Comparison of ENCODE assay signal across 22 cellular contexts in the genomic region with DNA sequence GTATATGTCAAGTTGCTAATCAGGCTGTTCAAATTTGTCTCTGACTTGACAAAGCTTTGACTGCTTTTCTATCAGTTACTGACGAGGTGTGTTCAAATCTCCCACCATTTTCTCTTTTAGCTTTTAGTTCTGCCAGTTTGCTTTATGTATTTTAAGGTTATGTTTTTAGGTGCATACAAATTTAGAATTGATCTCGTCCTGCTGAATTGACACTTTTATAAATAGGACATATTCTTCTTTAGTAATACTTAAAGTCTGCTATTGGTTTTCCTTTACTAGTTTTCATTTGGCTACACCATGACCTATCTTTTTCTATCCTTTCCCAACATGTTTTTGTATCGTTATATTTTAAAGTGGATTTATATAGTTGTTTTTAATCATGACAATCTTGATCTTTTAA.
"Had no signal": no experiment of that assay in that cellular context is flagged by ENCODE, and none has a peak within 500 bp of the region (broad histone marks: within the 10 kb centered on the region; RNA-seq: fewer than 3 reads in every experiment).

No MANE protein-coding gene starts in this region.

- H3K27ac ChIP-seq: SJSA1, SK-N-MC had no signal

- H3K27me3 ChIP-seq: MG63 had no signal

- FAIRE-seq: RCC 7860 had no signal

- H3K9me3 ChIP-seq: MG63, SJSA1 had no signal

- H3K4me3 ChIP-seq: MG63, SJSA1, SK-N-MC had no signal

- H3K36me3 ChIP-seq: MG63, SJSA1 had no signal

- DNase-seq: Karpas-422, KG1, MG63, NCI-H1092, NCI-H1105 treated with DMSO at 0.1 percent for 48 hours, NCI-H1417 treated with DMSO at 0.1 percent for 48 hours, NCI-H146, NCI-H1694 treated with DMSO at 0.1 percent for 48 hours, NCI-H1930, NCI-H2081, NCI-H2107, NCI-H226, NCI-H446, NCI-H510A, NCI-H524 treated with DMSO at 0.1 percent for 48 hours, NCI-H69, NCI-H774, RPMI8226, SIG-M5 had no signal
